Comparison of ENCODE assay signal across 30 cellular contexts in genomic region chr3:13566462-13566748, GRCh38. TPM values are rescaled to one million over a fixed set of nuclear protein-coding genes. Genes with fewer than 3 reads are reported as not detected.
"Had no signal": no experiment of that assay in that cellular context is flagged by ENCODE, and none has a peak within 500 bp of the region (broad histone marks: within the 10 kb centered on the region; RNA-seq: fewer than 3 reads in every experiment).

No MANE protein-coding gene starts in this region.

- H3K4me3 ChIP-seq: MG63, PC-9 had no signal

- H3K4me1 Mint-ChIP-seq: activated CD4-positive, alpha-beta T cell treated with anti-CD3 and anti-CD28 coated beads, Interleukin-2, amount 10 ng/mL, durations not matched to agents 24 days and 14 days had no signal

- H3K27ac ChIP-seq: brain microvascular endothelial cell, PC-9, RWPE1 had no signal

- ATAC-seq: activated CD8-positive, alpha-beta T cell treated with anti-CD3 and anti-CD28 coated beads for 36 hours; activated naive CD4-positive, alpha-beta T cell treated with anti-CD3 and anti-CD28 coated beads, Interleukin-2, amount 50 U/mL, for 72 hours had no signal

- H3K36me3 Mint-ChIP-seq: activated naive CD4-positive, alpha-beta T cell treated with anti-CD3 and anti-CD28 coated beads, Interleukin-2, amount 50 U/mL, for 72 hours had no signal

- H3K27me3 Mint-ChIP-seq: activated CD8-positive, alpha-beta T cell treated with anti-CD3 and anti-CD28 coated beads for 36 hours had no signal

- H3K4me2 ChIP-seq: PC-9 had no signal

- H3K9me3 Mint-ChIP-seq: activated CD4-positive, alpha-beta T cell treated with anti-CD3 and anti-CD28 coated beads, Interleukin-2, amount 10 ng/mL, durations not matched to agents 24 days and 14 days; activated CD8-positive, alpha-beta T cell treated with anti-CD3 and anti-CD28 coated beads for 36 hours; activated naive CD4-positive, alpha-beta T cell treated with anti-CD3 and anti-CD28 coated beads for 36 hours; activated naive CD4-positive, alpha-beta T cell treated with anti-CD3 and anti-CD28 coated beads, Interleukin-2, amount 50 U/mL, for 72 hours; activated T-helper 2 cell treated with anti-CD3 and anti-CD28 coated beads, Interferon-gamma antibody, Interleukin-2, Interleukin-4, amounts not matched to agents 10 μg/mL and 5 μg/mL and 100 μg/mL, durations not matched to agents 14 hours and 24 hours and 36 hours had no signal

- H3K27me3 ChIP-seq: brain microvascular endothelial cell, MG63 had no signal

- DNase-seq: activated CD4-positive, alpha-beta T cell treated with anti-CD3 and anti-CD28 coated beads, Interleukin-2, amount 10 ng/mL, durations not matched to agents 24 days and 14 days; activated CD4-positive, alpha-beta T cell treated with anti-CD3 and anti-CD28 coated beads, Interleukin-2, amount 50 U/mL, for 4 hours; activated CD8-positive, alpha-beta T cell treated with anti-CD3 and anti-CD28 coated beads for 36 hours; activated gamma-delta T cell treated with Interleukin-2 at 50 U/mL for 16 hours; activated naive CD4-positive, alpha-beta T cell treated with anti-CD3 and anti-CD28 coated beads for 36 hours; activated T-cell treated with anti-CD3 and anti-CD28 coated beads, Interleukin-2, amount 50 U/mL, for 1 hour; amniotic stem cell; brain microvascular endothelial cell; Kasumi-1; KG1; MG63; NCI-H1048; NCI-H1105 treated with DMSO at 0.1 percent for 48 hours; NCI-H1436; NCI-H1694; NCI-H2029; NCI-H510A; NCI-H526; NCI-H748 treated with DMSO at 0.1 percent for 48 hours; NK-92 treated with Interleukin-12 subunit alpha and Interleukin-12 subunit beta, amount 100 ng/mL, for 24 hours; PC-9; Right ventricle myocardium superior; SW 1271; T-helper 1 cell; T-helper 2 cell; T-helper 9 cell had no signal

- H3K4me3 Mint-ChIP-seq: activated CD4-positive, alpha-beta T cell treated with anti-CD3 and anti-CD28 coated beads, Interleukin-2, amount 10 ng/mL, durations not matched to agents 24 days and 14 days; activated CD8-positive, alpha-beta T cell treated with anti-CD3 and anti-CD28 coated beads for 36 hours; activated naive CD4-positive, alpha-beta T cell treated with anti-CD3 and anti-CD28 coated beads for 36 hours had no signal

- H3K27ac Mint-ChIP-seq: activated CD4-positive, alpha-beta T cell treated with anti-CD3 and anti-CD28 coated beads, Interleukin-2, amount 10 ng/mL, durations not matched to agents 24 days and 14 days; activated CD8-positive, alpha-beta T cell treated with anti-CD3 and anti-CD28 coated beads for 36 hours; activated naive CD4-positive, alpha-beta T cell treated with anti-CD3 and anti-CD28 coated beads for 36 hours; activated naive CD4-positive, alpha-beta T cell treated with anti-CD3 and anti-CD28 coated beads, Interleukin-2, amount 50 U/mL, for 72 hours; activated T-helper 2 cell treated with anti-CD3 and anti-CD28 coated beads, Interferon-gamma antibody, Interleukin-2, Interleukin-4, amounts not matched to agents 10 μg/mL and 5 μg/mL and 100 μg/mL, durations not matched to agents 14 hours and 24 hours and 36 hours had no signal

- H3K36me3 ChIP-seq: brain microvascular endothelial cell, MG63 had no signal

- H3K9me3 ChIP-seq: MG63 had no signal

RNA-seq across cellular contexts. Expression of gene FBLN2, which starts 17.5 kb away (rescaled TPM):
- total RNA-seq: activated CD4-positive, alpha-beta T cell treated with anti-CD3 and anti-CD28 coated beads, Interleukin-2, amount 10 ng/mL, durations not matched to agents 24 days and 14 days; activated naive CD4-positive, alpha-beta T cell treated with anti-CD3 and anti-CD28 coated beads for 36 hours; activated naive CD4-positive, alpha-beta T cell treated with anti-CD3 and anti-CD28 coated beads, Interleukin-2, amount 50 U/mL, for 72 hours; activated T-helper 2 cell treated with anti-CD3 and anti-CD28 coated beads, Interferon-gamma antibody, Interleukin-2, Interleukin-4, amounts not matched to agents 10 μg/mL and 5 μg/mL and 100 μg/mL, durations not matched to agents 14 hours and 24 hours and 36 hours; OCI-LY7 had no signal
